In the genomic region with DNA sequence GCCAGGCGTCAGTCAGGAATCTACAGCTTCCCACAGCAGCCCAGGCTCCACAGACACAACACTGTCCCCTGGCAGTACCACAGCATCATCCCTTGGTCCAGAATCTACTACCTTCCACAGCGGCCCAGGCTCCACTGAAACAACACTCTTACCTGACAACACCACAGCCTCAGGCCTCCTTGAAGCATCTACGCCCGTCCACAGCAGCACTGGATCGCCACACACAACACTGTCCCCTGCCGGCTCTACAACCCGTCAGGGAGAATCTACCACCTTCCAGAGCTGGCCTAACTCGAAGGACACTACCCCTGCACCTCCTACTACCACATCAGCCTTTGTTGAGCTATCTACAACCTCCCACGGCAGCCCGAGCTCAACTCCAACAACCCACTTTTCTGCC, we compare ENCODE assay signal across 15 cellular contexts. TPM values are rescaled to one million over a fixed set of nuclear protein-coding genes. Genes with fewer than 3 reads are reported as not detected.
"Had no signal": no experiment of that assay in that cellular context is flagged by ENCODE, and none has a peak within 500 bp of the region (broad histone marks: within the 10 kb centered on the region; RNA-seq: fewer than 3 reads in every experiment).

No MANE protein-coding gene starts in this region.

RNA-seq across cellular contexts. Expression of a gene that starts 19.9 kb away (rescaled TPM):
- total RNA-seq: activated B cell treated with CpG ODN at 0.5 μM for 24 hours; activated CD4-positive, alpha-beta memory T cell treated with anti-CD3 and anti-CD28 coated beads for 36 hours; activated CD4-positive, alpha-beta T cell treated with anti-CD3 and anti-CD28 coated beads, Interleukin-2, amount 10 ng/mL, durations not matched to agents 24 days and 14 days; activated CD8-positive, alpha-beta memory T cell treated with anti-CD3 and anti-CD28 coated beads for 36 hours; activated CD8-positive, alpha-beta T cell treated with anti-CD3 and anti-CD28 coated beads for 36 hours; activated naive CD4-positive, alpha-beta T cell treated with anti-CD3 and anti-CD28 coated beads for 36 hours; activated naive CD4-positive, alpha-beta T cell treated with anti-CD3 and anti-CD28 coated beads, Interleukin-2, amount 50 U/mL, for 72 hours; activated naive CD8-positive, alpha-beta T cell treated with anti-CD3 and anti-CD28 coated beads for 36 hours; activated T-cell treated with anti-CD3 and anti-CD28 coated beads, Interleukin-2, amount 50 U/mL, for 4 hours; activated T-cell treated with anti-CD3 and anti-CD28 coated beads, Interleukin-2, amount 50 U/mL, for 72 hours; activated T-helper 1 cell treated with anti-CD3 and anti-CD28 coated beads, Interleukin-12 subunit alpha, Interleukin-12 subunit beta, Interleukin-2, Interleukin-4 antibody, amounts not matched to agents 30 ng/mL and 10 ng/mL and 1 ng/mL, durations not matched to agents 14 hours and 24 hours and 36 hours; activated T-helper 17 cell treated with anti-CD3 and anti-CD28 coated beads, Interleukin-2, amount 50 U/mL, for 72 hours; adrenal gland; ascending aorta; bronchial epithelial cell had no signal
- polyA plus RNA-seq: adrenal gland had no signal

RNA-seq across cellular contexts. Expression of a gene that starts 30.7 kb away (rescaled TPM):
- total RNA-seq: activated B cell treated with CpG ODN at 0.5 μM for 24 hours; activated naive CD4-positive, alpha-beta T cell treated with anti-CD3 and anti-CD28 coated beads for 36 hours had no signal

RNA-seq across cellular contexts. Expression of a gene that starts 50.7 kb away (rescaled TPM):
- total RNA-seq: activated B cell treated with CpG ODN at 0.5 μM for 24 hours; activated CD4-positive, alpha-beta T cell treated with anti-CD3 and anti-CD28 coated beads, Interleukin-2, amount 10 ng/mL, durations not matched to agents 24 days and 14 days; activated CD8-positive, alpha-beta T cell treated with anti-CD3 and anti-CD28 coated beads for 36 hours; activated naive CD4-positive, alpha-beta T cell treated with anti-CD3 and anti-CD28 coated beads for 36 hours; activated naive CD8-positive, alpha-beta T cell treated with anti-CD3 and anti-CD28 coated beads for 36 hours; activated T-cell treated with anti-CD3 and anti-CD28 coated beads, Interleukin-2, amount 50 U/mL, for 72 hours; activated T-helper 1 cell treated with anti-CD3 and anti-CD28 coated beads, Interleukin-12 subunit alpha, Interleukin-12 subunit beta, Interleukin-2, Interleukin-4 antibody, amounts not matched to agents 30 ng/mL and 10 ng/mL and 1 ng/mL, durations not matched to agents 14 hours and 24 hours and 36 hours; ascending aorta had no signal
